Comparison of ENCODE assay signal across 18 cellular contexts in genomic region chr9:30299126-30299780, GRCh38.
DNase-seq lines count a peak whose midpoint lies in the region; ATAC-seq and TF ChIP-seq lines count a peak whose summit lies in the region.
"Had no signal": no experiment of that assay in that cellular context is flagged by ENCODE, and none has a peak within 500 bp of the region (broad histone marks: within the 10 kb centered on the region; RNA-seq: fewer than 3 reads in every experiment).

No MANE protein-coding gene starts in this region.

- H2AFZ ChIP-seq in neuronal stem cell (ENCODE audit: low read length) = no peak overlapping the region

- no peak overlapping the region for H3K27ac ChIP-seq in neuronal stem cell (replicated peaks; ENCODE audit: low read length)
- H3K27ac ChIP-seq: 22Rv1, A549 had no signal

- ATAC-seq in left ventricle myocardium superior = no peak
- ATAC-seq in Right ventricle myocardium superior (ENCODE audit: poor library complexity) = no peak
- ATAC-seq in stimulated activated memory B cell treated with anti-CD40 and anti-IgM and Interleukin-4, amounts not matched to agents 10 μg/mL and 1 μg/mL and 100 μg/mL, for 72 hours = peak; percentile 51
- ATAC-seq in activated naive CD4-positive, alpha-beta T cell treated with anti-CD3 and anti-CD28 coated beads, Interleukin-2, amount 50 U/mL, for 72 hours = no peak
- ATAC-seq: A549, GM12878 had no signal

- DNase-seq in left ventricle myocardium superior (peak; percentile 18), Right ventricle myocardium superior (no peak), neuronal stem cell (ENCODE audit: low spot score) (no peak), GM10266 (ENCODE audit: extremely low spot score) (no peak), mesothelial cell of epicardium (ENCODE audit: low spot score in 2 of 2, unreplicated experiment in 2 of 2) (no peak)
- DNase-seq in activated naive CD4-positive, alpha-beta T cell treated with anti-CD3 and anti-CD28 coated beads, Interleukin-2, amount 50 U/mL, for 72 hours (ENCODE audit: low spot score in 2 of 2) = no peak
- DNase-seq: AML-193; CD4-positive, alpha-beta memory T cell; DMS153; DMS79; GDM1; GOT3; H7 had no signal

- intact Hi-C loops in left ventricle myocardium superior (cut with micrococcal nuclease) (no loop called here), Right ventricle myocardium superior (cut with DNase I) (no loop called here)

- no peak overlapping the region for H2BK12ac ChIP-seq in neuronal stem cell (ENCODE audit: low read length)

- no peak overlapping the region for H3K9ac ChIP-seq in neuronal stem cell (ENCODE audit: low read depth, low read length, poor library complexity)

- H3K18ac ChIP-seq in neuronal stem cell (ENCODE audit: low read length) = no peak overlapping the region

- TF ChIP-seq CTCF in GM10266 (IDR thresholded peaks at IDR 0.05; ENCODE audit: control insufficient read depth, insufficient read depth, low read depth, missing control alignments) (no peak), mesothelial cell of epicardium (IDR thresholded peaks at IDR 0.05; ENCODE audit: unreplicated experiment) (no peak)

- H3K23ac ChIP-seq in neuronal stem cell (ENCODE audit: low read depth, low read length, poor library complexity) = no peak overlapping the region

- no peaks in the 10 kb centered on the region for H3K9me3 ChIP-seq in neuronal stem cell (replicated peaks in 1 of 2; ENCODE audit: control insufficient read depth in 2 of 2, insufficient read depth in 1 of 2, low read depth in 1 of 2, low read length in 2 of 2)
- H3K9me3 ChIP-seq: A549 had no signal

- no peak overlapping the region for H2BK120ac ChIP-seq in neuronal stem cell (ENCODE audit: low read depth, low read length)

- H3K4me2 ChIP-seq in neuronal stem cell (ENCODE audit: insufficient read depth, low read length, poor library complexity, severe bottlenecking) = no peak overlapping the region
- H3K4me2 ChIP-seq: A549 had no signal

- H2BK15ac ChIP-seq in neuronal stem cell (ENCODE audit: low read length) = no peak overlapping the region

- no CpG with 5 or more reads among the region's 25 CpGs for WGBS in neuronal stem cell (ENCODE audit: extremely low coverage in 2 of 2, insufficient read length in 2 of 2, insufficient replicate concordance in 1 of 2), 2 donors

- H3K14ac ChIP-seq in neuronal stem cell (ENCODE audit: low read length) = peak overlapping the region; percentile 39

- H3K27ac Mint-ChIP-seq in stimulated activated memory B cell treated with anti-CD40 and anti-IgM and Interleukin-4, amounts not matched to agents 10 μg/mL and 1 μg/mL and 100 μg/mL, for 72 hours = no peak overlapping the region
- H3K27ac Mint-ChIP-seq in activated naive CD4-positive, alpha-beta T cell treated with anti-CD3 and anti-CD28 coated beads, Interleukin-2, amount 50 U/mL, for 72 hours = no peak overlapping the region
- H3K27ac Mint-ChIP-seq in mesothelial cell of epicardium = no peak overlapping the region
- H3K27ac Mint-ChIP-seq: CD4-positive, alpha-beta memory T cell had no signal

- no peak overlapping the region for H3K4me3 ChIP-seq in neuronal stem cell (ENCODE audit: low read length in 2 of 2)
- H3K4me3 ChIP-seq: A549, GM12878 had no signal

- no peaks in the 10 kb centered on the region for H3K79me1 ChIP-seq in neuronal stem cell (ENCODE audit: low read depth, low read length)

- H3K36me3 Mint-ChIP-seq in stimulated activated memory B cell treated with anti-CD40 and anti-IgM and Interleukin-4, amounts not matched to agents 10 μg/mL and 1 μg/mL and 100 μg/mL, for 72 hours = no peaks in the 10 kb centered on the region
- no peaks in the 10 kb centered on the region for H3K36me3 Mint-ChIP-seq in activated naive CD4-positive, alpha-beta T cell treated with anti-CD3 and anti-CD28 coated beads, Interleukin-2, amount 50 U/mL, for 72 hours
- H3K36me3 Mint-ChIP-seq in mesothelial cell of epicardium = no peaks in the 10 kb centered on the region
- H3K36me3 Mint-ChIP-seq: CD4-positive, alpha-beta memory T cell had no signal

- no peaks in the 10 kb centered on the region for H3K36me3 ChIP-seq in neuronal stem cell (replicated peaks in 1 of 2; ENCODE audit: control insufficient read depth in 2 of 2, insufficient read depth in 2 of 2, low read length in 2 of 2)

- H3K4me1 ChIP-seq in neuronal stem cell (ENCODE audit: control insufficient read depth in 2 of 2, insufficient read depth in 1 of 2, low read depth in 1 of 2, low read length in 2 of 2) = no peaks in the 10 kb centered on the region
- H3K4me1 ChIP-seq: A549 had no signal

- H2BK5ac ChIP-seq in neuronal stem cell (ENCODE audit: low read length) = no peak overlapping the region

- H4K8ac ChIP-seq in neuronal stem cell (ENCODE audit: low read depth, low read length) = no peak overlapping the region

- H2AK5ac ChIP-seq in neuronal stem cell (ENCODE audit: low read depth, low read length) = no peak overlapping the region

- no peaks in the 10 kb centered on the region for H3K4me1 Mint-ChIP-seq in stimulated activated memory B cell treated with anti-CD40 and anti-IgM and Interleukin-4, amounts not matched to agents 10 μg/mL and 1 μg/mL and 100 μg/mL, for 72 hours
- peaks cover 7% of the 10 kb centered on the region for H3K4me1 Mint-ChIP-seq in mesothelial cell of epicardium
- H3K4me1 Mint-ChIP-seq: CD4-positive, alpha-beta memory T cell had no signal

- H3K4me3 Mint-ChIP-seq in stimulated activated memory B cell treated with anti-CD40 and anti-IgM and Interleukin-4, amounts not matched to agents 10 μg/mL and 1 μg/mL and 100 μg/mL, for 72 hours = no peak overlapping the region
- H3K4me3 Mint-ChIP-seq in mesothelial cell of epicardium = no peak overlapping the region
- H3K4me3 Mint-ChIP-seq: CD14-positive monocyte; CD4-positive, alpha-beta memory T cell had no signal

- H3K9me3 Mint-ChIP-seq in stimulated activated memory B cell treated with anti-CD40 and anti-IgM and Interleukin-4, amounts not matched to agents 10 μg/mL and 1 μg/mL and 100 μg/mL, for 72 hours = no peaks in the 10 kb centered on the region
- H3K9me3 Mint-ChIP-seq in activated naive CD4-positive, alpha-beta T cell treated with anti-CD3 and anti-CD28 coated beads, Interleukin-2, amount 50 U/mL, for 72 hours = peaks cover 0 to 3% of the 10 kb centered on the region in 2 donors
- H3K9me3 Mint-ChIP-seq in mesothelial cell of epicardium = peaks cover 3% of the 10 kb centered on the region

- no peak overlapping the region for H4K91ac ChIP-seq in neuronal stem cell (ENCODE audit: low read depth, low read length, poor library complexity)

- H3K27me3 ChIP-seq in neuronal stem cell (ENCODE audit: control insufficient read depth in 3 of 3, insufficient read depth in 3 of 3, low read depth in 1 of 3, low read length in 3 of 3) = no peaks in the 10 kb centered on the region

- H3K27me3 Mint-ChIP-seq in stimulated activated memory B cell treated with anti-CD40 and anti-IgM and Interleukin-4, amounts not matched to agents 10 μg/mL and 1 μg/mL and 100 μg/mL, for 72 hours = no peaks in the 10 kb centered on the region
- no peaks in the 10 kb centered on the region for H3K27me3 Mint-ChIP-seq in mesothelial cell of epicardium (ENCODE audit: low read depth)
- H3K27me3 Mint-ChIP-seq: CD4-positive, alpha-beta memory T cell had no signal

- H3K4ac ChIP-seq in neuronal stem cell (ENCODE audit: low read length) = no peak overlapping the region
